Comparison of ENCODE assay signal across 8 cellular contexts in the genomic region with DNA sequence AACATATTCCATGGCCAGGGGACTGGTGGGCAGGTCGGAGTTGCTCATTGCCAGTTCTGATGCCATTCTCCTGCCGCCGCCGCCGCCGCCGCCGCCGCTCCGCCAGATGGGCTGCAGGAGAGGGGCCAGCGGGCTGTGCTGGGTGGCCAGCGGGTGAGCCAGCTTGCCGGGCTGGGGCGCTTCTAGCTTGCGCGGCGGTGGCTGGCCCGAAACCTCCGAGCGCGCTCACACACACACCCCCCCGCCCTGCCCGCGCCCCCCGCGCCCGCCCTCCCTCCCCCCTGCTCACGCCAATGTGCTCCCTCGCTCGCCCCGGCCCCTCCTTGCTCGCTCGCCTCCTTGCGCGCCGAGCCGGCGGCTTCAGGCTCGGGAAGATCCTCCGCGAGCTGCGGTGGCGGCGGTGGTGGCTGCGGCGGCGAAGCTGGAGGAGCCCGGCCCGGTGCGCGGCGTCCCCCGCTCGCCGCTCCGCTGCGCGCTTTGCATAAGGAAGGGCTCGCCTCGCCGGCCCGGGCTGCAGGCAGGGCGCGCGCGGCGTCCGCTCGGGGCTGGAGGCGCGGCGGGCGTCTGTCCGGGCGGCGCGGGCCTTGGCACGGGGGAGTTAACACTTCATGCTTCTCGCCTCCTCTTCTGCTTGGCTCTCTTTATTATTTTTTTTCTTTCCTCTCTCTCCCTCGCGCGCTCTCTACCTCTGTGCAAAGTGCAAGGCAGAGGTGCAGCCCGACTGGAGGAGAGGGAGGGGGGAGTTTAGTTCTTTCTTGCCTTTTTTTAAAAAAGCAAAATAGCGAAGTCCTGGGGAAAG. TPM values are rescaled to one million over a fixed set of nuclear protein-coding genes. Genes with fewer than 3 reads are reported as not detected.
DNase-seq lines count a peak whose midpoint lies in the region; ATAC-seq, FAIRE-seq and TF ChIP-seq lines count a peak whose summit lies in the region.

No MANE protein-coding gene starts in this region.

- H2AFZ ChIP-seq in KMS-11 (ENCODE audit: low read depth) (no peak overlapping the region), PC-9 (no peak overlapping the region)

- ATAC-seq in right lobe of liver, result peak; percentile 3 to 18 (median 11)
- ATAC-seq in stimulated activated naive B cell treated with anti-CD40 and anti-IgM and Interleukin-4, amounts not matched to agents 10 μg/mL and 1 μg/mL and 100 μg/mL, for 72 hours (replicated peaks), result peak; percentile 61

- H3K4me3 Mint-ChIP-seq in stimulated activated naive B cell treated with anti-CD40 and anti-IgM and Interleukin-4, amounts not matched to agents 10 μg/mL and 1 μg/mL and 100 μg/mL, for 72 hours, result peak overlapping the region; percentile 89 to 91

- intact Hi-C loops in dorsolateral prefrontal cortex (cut with DNase I), result loop anchor here (5.0 to 10.0 kb wide), 6 partner anchors 165 to 1478 kb away; no protein-coding TSS in a partner anchor
- intact Hi-C loops in right lobe of liver (cut with DNase I), result no loop called here
- intact Hi-C loops in PC-9 (cut with micrococcal nuclease; ENCODE audit: unreplicated experiment), result loop anchor here (10.0 kb wide), 3 partner anchors 1125 to 1595 kb away; no protein-coding TSS in a partner anchor

- peak overlapping the region; percentile 87 for H3K27ac Mint-ChIP-seq in stimulated activated naive B cell treated with anti-CD40 and anti-IgM and Interleukin-4, amounts not matched to agents 10 μg/mL and 1 μg/mL and 100 μg/mL, for 72 hours

- no peaks in the 10 kb centered on the region for H3K9me3 Mint-ChIP-seq in stimulated activated naive B cell treated with anti-CD40 and anti-IgM and Interleukin-4, amounts not matched to agents 10 μg/mL and 1 μg/mL and 100 μg/mL, for 72 hours

- CTCF ChIA-PET in PC-9 (lab: Charles Lee), result no interaction called here

- H3F3A ChIP-seq in PC-9 (ENCODE audit: insufficient read depth, low read depth), result no peaks in the 10 kb centered on the region

- no TSS peak for BruUV-seq in PC-9 (replicated peaks; lab: Mats Ljungman, UMichigan)

- H3K4me1 ChIP-seq in KMS-11 (ENCODE audit: low read depth, poor library complexity, severe bottlenecking) (peaks cover 28% of the 10 kb centered on the region), right lobe of liver (peaks cover 0 to 32% (median 3%) of the 10 kb centered on the region in 4 donors), PC-9 (replicated peaks; ENCODE audit: insufficient read depth) (no peaks in the 10 kb centered on the region)

- H3K36me3 Mint-ChIP-seq in stimulated activated naive B cell treated with anti-CD40 and anti-IgM and Interleukin-4, amounts not matched to agents 10 μg/mL and 1 μg/mL and 100 μg/mL, for 72 hours, result no peaks in the 10 kb centered on the region

- peaks cover 18 to 28% of the 10 kb centered on the region in 2 donors for H3K4me1 Mint-ChIP-seq in stimulated activated naive B cell treated with anti-CD40 and anti-IgM and Interleukin-4, amounts not matched to agents 10 μg/mL and 1 μg/mL and 100 μg/mL, for 72 hours

- H3K9ac ChIP-seq in KMS-11, result peak overlapping the region; percentile 84

- H3K79me2 ChIP-seq in KMS-11 (ENCODE audit: insufficient read depth, low read depth) (peaks cover 42% of the 10 kb centered on the region), PC-9 (ENCODE audit: low read depth) (no peaks in the 10 kb centered on the region)

- H3K4me2 ChIP-seq in KMS-11 (peak overlapping the region; percentile 30; the same call in 1 of the 2 replicates), PC-9 (no peak overlapping the region)

- POLR2A ChIA-PET in PC-9 (lab: Charles Lee; ENCODE audit: unreplicated experiment), result no interaction called here

- H3K27me3 Mint-ChIP-seq in stimulated activated naive B cell treated with anti-CD40 and anti-IgM and Interleukin-4, amounts not matched to agents 10 μg/mL and 1 μg/mL and 100 μg/mL, for 72 hours, result peaks cover 46 to 55% of the 10 kb centered on the region in 2 donors

- TF ChIP-seq CTCF in KMS-11 (conservative IDR thresholded peaks at IDR 0.05; ENCODE audit: low read depth, low read length), result no peak
- TF ChIP-seq CTCF in WERI-Rb-1 (IDR thresholded peaks at IDR 0.05; ENCODE audit: low read depth, low read length), result no peak
- peak in 2 of 56 donors; percentile 10 to 11 for TF ChIP-seq CTCF in dorsolateral prefrontal cortex (IDR thresholded peaks at IDR 0.05 in 54 of 56, conservative IDR thresholded peaks at IDR 0.05 in 2 of 56; ENCODE audit: low read depth in 1 of 56, partially characterized antibody in 56 of 56)
- no peak for TF ChIP-seq CTCF in right lobe of liver (IDR thresholded peaks at IDR 0.05)
- TF ChIP-seq CTCF in GM10266 (IDR thresholded peaks at IDR 0.05; ENCODE audit: control insufficient read depth, insufficient read depth, low read depth, missing control alignments), result no peak
- no peak for TF ChIP-seq CTCF in PC-9 (conservative IDR thresholded peaks at IDR 0.05)

- H3K36me3 ChIP-seq in KMS-11 (ENCODE audit: insufficient read depth), result 0 out of 2 replicates have a peak, but pooled peaks cover 7% of the 10 kb centered on the region
- no peaks in the 10 kb centered on the region for H3K36me3 ChIP-seq in WERI-Rb-1
- H3K36me3 ChIP-seq in right lobe of liver, result no peaks in the 10 kb centered on the region
- H3K36me3 ChIP-seq in PC-9 (ENCODE audit: low read depth), result no peaks in the 10 kb centered on the region

- H3K27ac ChIP-seq in KMS-11 (peak overlapping the region; percentile 95), WERI-Rb-1 (no peak overlapping the region), dorsolateral prefrontal cortex (peak overlapping the region; percentile 66 to 98 (median 93)), right lobe of liver (peak overlapping the region; percentile 96 to 97 (median 97)), PC-9 (no peak overlapping the region)

- no peak for TF ChIP-seq POLR2A in GM12891 (IDR thresholded peaks at IDR 0.05; ENCODE audit: low read depth, low read length)
- no peak for TF ChIP-seq POLR2A in right lobe of liver (IDR thresholded peaks at IDR 0.05)

- 0% methylated on average over 19 of the region's 84 CpGs for WGBS in right lobe of liver (ENCODE audit: insufficient coverage, low coverage, low lambda C conversion rate, missing lambda C conversion rate)

- DNase-seq in GM12891 (ENCODE audit: insufficient read length, low spot score) (peak; percentile 37), WERI-Rb-1 (peak; percentile 24), dorsolateral prefrontal cortex (peak in 9 of 10 donors; percentile 22 to 69 (median 59)), right lobe of liver (peak; percentile 59 to 77 (median 67)), GM10266 (ENCODE audit: extremely low spot score) (no peak), PC-9 (no peak)
- peak; percentile 24 for DNase-seq in stimulated activated naive B cell treated with anti-CD40 and anti-IgM and Interleukin-4, amounts not matched to agents 10 μg/mL and 1 μg/mL and 100 μg/mL, for 72 hours

- no peaks in the 10 kb centered on the region for H3K9me2 ChIP-seq in PC-9 (ENCODE audit: insufficient read depth)

- H3K4me3 ChIP-seq in KMS-11 (IDR thresholded peaks at IDR 0.05; ENCODE audit: insufficient read depth, low read depth, low read length) (no peak overlapping the region), WERI-Rb-1 (ENCODE audit: low read depth, low read length) (peak overlapping the region; percentile 31), dorsolateral prefrontal cortex (peak overlapping the region; percentile 51 to 85 (median 73)), right lobe of liver (peak overlapping the region; percentile 69 to 82 (median 80)), PC-9 (no peak overlapping the region)

- no peaks in the 10 kb centered on the region for H4K20me1 ChIP-seq in KMS-11 (ENCODE audit: insufficient read depth)
- no peaks in the 10 kb centered on the region for H4K20me1 ChIP-seq in PC-9 (ENCODE audit: insufficient read depth)

- no peak for FAIRE-seq in GM12891 (lab: Jason Lieb, UNC)

- H3K9me3 ChIP-seq in WERI-Rb-1 (ENCODE audit: severe bottlenecking) (peaks cover 3% of the 10 kb centered on the region), right lobe of liver (no peaks in the 10 kb centered on the region), PC-9 (ENCODE audit: insufficient read depth, low read depth) (no peaks in the 10 kb centered on the region; the same call in 1 of the 2 replicates)

- H3K27me3 ChIP-seq in KMS-11 (ENCODE audit: insufficient read depth, low read depth), result no peaks in the 10 kb centered on the region
- H3K27me3 ChIP-seq in WERI-Rb-1 (ENCODE audit: insufficient read depth, low read depth, severe bottlenecking), result peaks cover 81% of the 10 kb centered on the region
- H3K27me3 ChIP-seq in dorsolateral prefrontal cortex, result peaks cover 0 to 21% (median 0%) of the 10 kb centered on the region in 45 donors
- no peaks in the 10 kb centered on the region for H3K27me3 ChIP-seq in right lobe of liver
- peaks cover 14% of the 10 kb centered on the region for H3K27me3 ChIP-seq in PC-9 (ENCODE audit: insufficient read depth, low read depth)

TF ChIP-seq in GM12891, 5 proteins besides CTCF, POLR2A, EP300 and RAD21:
- no peak for TF ChIP-seq SPI1 (IDR thresholded peaks at IDR 0.05; ENCODE audit: low read depth, low read length)
- no peak for TF ChIP-seq PAX5 (IDR thresholded peaks at IDR 0.05; ENCODE audit: insufficient read depth, low read length, severe bottlenecking)
- TF ChIP-seq POLR2AphosphoS5 (IDR thresholded peaks at IDR 0.05; ENCODE audit: low read depth, low read length), result no peak
- TF ChIP-seq TAF1 (IDR thresholded peaks at IDR 0.05; ENCODE audit: low read depth, low read length), result no peak
TF ChIP-seq in GM12891: peak in this region for 0.

RNA-seq across cellular contexts. Expression of gene MAF, which starts 0.5 kb away (rescaled TPM):
- not detected for polyA plus RNA-seq in GM12891 (2012; ENCODE audit: low read depth, missing spikeins)
- 10 to 100 TPM; 14.0 to 73.0 (median 30.3) TPM for total RNA-seq in dorsolateral prefrontal cortex
- total RNA-seq in right lobe of liver, result 10 to 100 TPM; 19.0 to 43.8 (median 27.7) TPM
- total RNA-seq in PC-9 (2021), result not detected in 2 replicates

Comparison
In these comparisons a context has a peak if more than half of its experiments do, and no peak if none do; other contexts are left out.
1. DNase-seq: peak in GM12891 (single experiment), WERI-Rb-1 (single experiment), dorsolateral prefrontal cortex (9 of 10), right lobe of liver (3 of 3) and stimulated activated naive B cell treated with anti-CD40 and anti-IgM and Interleukin-4, amounts not matched to agents 10 μg/mL and 1 μg/mL and 100 μg/mL, for 72 hours (single experiment); none in GM10266 (single experiment) and PC-9 (0 of 2).
2. H3K27ac ChIP-seq: peak in KMS-11 (single experiment), dorsolateral prefrontal cortex (59 of 59) and right lobe of liver (3 of 3); none in WERI-Rb-1 (single experiment) and PC-9 (single experiment).
3. H3K4me3 ChIP-seq: peak in WERI-Rb-1 (single experiment), dorsolateral prefrontal cortex (59 of 59) and right lobe of liver (3 of 3); none in KMS-11 (single experiment) and PC-9 (single experiment).
4. RNA of gene MAF, which starts 0.5 kb away (total RNA-seq): 14.0 to 73.0 TPM in dorsolateral prefrontal cortex and 19.0 to 43.8 TPM in right lobe of liver; not detected in PC-9; every median in the first group is over 10 times any median in the second.
5. intact Hi-C loops: an anchor here in dorsolateral prefrontal cortex (5.0 to 10.0 kb wide) and PC-9 (10.0 kb wide); none called in right lobe of liver.